ENCODE assay signal across 21 cellular contexts in genomic region chr15:84793431-84793830, GRCh38.
"Had no signal": no experiment of that assay in that cellular context is flagged by ENCODE, and none has a peak within 500 bp of the region (broad histone marks: within the 10 kb centered on the region; RNA-seq: fewer than 3 reads in every experiment).

No MANE protein-coding gene starts in this region.

- ATAC-seq: activated T-cell treated with anti-CD3 and anti-CD28 coated beads, Interleukin-2, amount 50 U/mL, for 4 hours had no signal

- FAIRE-seq: TTC549 had no signal

- H3K27ac ChIP-seq: PC-9, VCaP had no signal

- H2AFZ ChIP-seq: PC-9 had no signal

- H3K4me3 ChIP-seq: PC-9 had no signal

- DNase-seq: activated CD4-positive, alpha-beta memory T cell treated with anti-CD3 and anti-CD28 coated beads for 36 hours; activated CD4-positive, alpha-beta T cell treated with anti-CD3 and anti-CD28 coated beads, Interleukin-2, amount 10 ng/mL, durations not matched to agents 7 days and 5 days; activated CD4-positive, CD25-positive, alpha-beta regulatory T cell; activated effector memory CD4-positive, alpha-beta T cell treated with anti-CD3 and anti-CD28 coated beads, Interleukin-2, amount 50 U/mL, for 16 hours; activated naive CD4-positive, alpha-beta T cell treated with anti-CD3 and anti-CD28 coated beads for 36 hours; activated naive CD8-positive, alpha-beta T cell treated with anti-CD3 and anti-CD28 coated beads for 36 hours; activated T-cell treated with anti-CD3 and anti-CD28 coated beads, Interleukin-2, amount 50 U/mL, for 4 hours; anterior cingulate cortex; KG1; NCI-H1048; NCI-H146; NCI-H187 treated with DMSO at 0.1 percent for 48 hours; NCI-H2081 treated with DMSO at 0.1 percent for 48 hours; NCI-H446; NCI-H524; PC-9; SHP77 treated with DMSO at 0.1 percent for 48 hours; T-helper 2 cell; T1000 had no signal

- H3K4me2 ChIP-seq: PC-9 had no signal
